In genomic region chr19:48634424-48635262, GRCh38 we compare ENCODE assay signal across 8 cellular contexts. TPM values are rescaled to one million over a fixed set of nuclear protein-coding genes. Genes with fewer than 3 reads are reported as not detected.
DNase-seq lines count a peak whose midpoint lies in the region; ATAC-seq and TF ChIP-seq lines count a peak whose summit lies in the region.

No MANE protein-coding gene starts in this region.

- TF ChIP-seq CTCF in HFF-Myc (IDR thresholded peaks at IDR 0.05; ENCODE audit: low read depth, low read length, missing control alignments): no peak
- TF ChIP-seq CTCF in heart right ventricle (IDR thresholded peaks at IDR 0.05): no peak
- TF ChIP-seq CTCF in type B pancreatic cell (conservative IDR thresholded peaks at IDR 0.05): no peak

- no peaks in the 10 kb centered on the region for H3K27me3 Mint-ChIP-seq in T-helper 1 cell treated with Interleukin-12 subunit alpha and Interleukin-12 subunit beta and Interleukin-4 antibody, amounts not matched to agents 30 μg/mL and 1 μg/mL, for 36 hours (ENCODE audit: low read depth)
- no peaks in the 10 kb centered on the region for H3K27me3 Mint-ChIP-seq in type B pancreatic cell

- H3K27ac ChIP-seq in heart right ventricle: peak overlapping the region; percentile 67 to 98 (median 96)

- H3K36me3 Mint-ChIP-seq in T-helper 1 cell treated with Interleukin-12 subunit alpha and Interleukin-12 subunit beta and Interleukin-4 antibody, amounts not matched to agents 30 μg/mL and 1 μg/mL, for 36 hours (ENCODE audit: low read depth): peaks cover 8% of the 10 kb centered on the region
- peaks cover 15% of the 10 kb centered on the region for H3K36me3 Mint-ChIP-seq in type B pancreatic cell

- 5 to 6% methylated on average over 37 of the region's 37 CpGs for WGBS in heart right ventricle, 2 donors

- H3K36me3 ChIP-seq in heart right ventricle: peaks cover 0 to 38% (median 3%) of the 10 kb centered on the region in 9 donors

- DNase-seq in DMS 273 (lab: John Stamatoyannopoulos, UW; ENCODE audit: unreplicated experiment) (peak; percentile 99), HFF-Myc (ENCODE audit: extremely low read depth, low read depth) (peak; percentile 75), NCI-H1694 (lab: John Stamatoyannopoulos, UW) (peak; percentile 97), amniotic epithelial cell (ENCODE audit: low read depth) (peak; percentile 96), heart right ventricle (peak; percentile 97), posterior vena cava (ENCODE audit: low spot score) (peak; percentile 99), type B pancreatic cell (ENCODE audit: extremely low spot score, unreplicated experiment) (peak; percentile 97)

- H3K27me3 ChIP-seq in heart right ventricle: no peaks in the 10 kb centered on the region

- peaks cover 28% of the 10 kb centered on the region for H3K4me1 Mint-ChIP-seq in T-helper 1 cell treated with Interleukin-12 subunit alpha and Interleukin-12 subunit beta and Interleukin-4 antibody, amounts not matched to agents 30 μg/mL and 1 μg/mL, for 36 hours (ENCODE audit: low read depth)
- H3K4me1 Mint-ChIP-seq in type B pancreatic cell (ENCODE audit: unreplicated experiment): peaks cover 32% of the 10 kb centered on the region

- H3K27ac Mint-ChIP-seq in T-helper 1 cell treated with Interleukin-12 subunit alpha and Interleukin-12 subunit beta and Interleukin-4 antibody, amounts not matched to agents 30 μg/mL and 1 μg/mL, for 36 hours: peak overlapping the region; percentile 81
- peak overlapping the region; percentile 96 for H3K27ac Mint-ChIP-seq in type B pancreatic cell

- H3K4me3 Mint-ChIP-seq in T-helper 1 cell treated with Interleukin-12 subunit alpha and Interleukin-12 subunit beta and Interleukin-4 antibody, amounts not matched to agents 30 μg/mL and 1 μg/mL, for 36 hours: peak overlapping the region; percentile 76
- H3K4me3 Mint-ChIP-seq in type B pancreatic cell: peak overlapping the region; percentile 86

- H3K4me1 ChIP-seq in heart right ventricle: peaks cover 19 to 79% (median 65%) of the 10 kb centered on the region in 9 donors

- H3K9me3 Mint-ChIP-seq in T-helper 1 cell treated with Interleukin-12 subunit alpha and Interleukin-12 subunit beta and Interleukin-4 antibody, amounts not matched to agents 30 μg/mL and 1 μg/mL, for 36 hours: no peaks in the 10 kb centered on the region
- H3K9me3 Mint-ChIP-seq in type B pancreatic cell: no peaks in the 10 kb centered on the region

- no peaks in the 10 kb centered on the region for H3K9me3 ChIP-seq in heart right ventricle

- intact Hi-C loops in heart right ventricle (cut with DNase I) (loop anchor here in 3 of 10 donors (5.0 to 10.0 kb wide), 2 partner anchors 330 to 523 kb away; partner anchors contain the start of genes FTL (in 2 of the 3), HRC (in 1 of the 3) and TRPM4 (in 1 of the 3)), posterior vena cava (cut with DNase I) (no loop called here)

- H3K4me3 ChIP-seq in HFF-Myc (replicated peaks; ENCODE audit: low read depth, low read length) (peak overlapping the region; percentile 2; the same call in 1 of the 2 replicates), heart right ventricle (peak overlapping the region in 9 of 10 donors; percentile 60 to 92 (median 76))

- ATAC-seq in heart right ventricle: peak; percentile 41 to 66 (median 56)

RNA-seq across cellular contexts. Expression of gene DBP, which starts 2.5 kb away (rescaled TPM):
- total RNA-seq in heart right ventricle (10 to 100 TPM in 8 of 10 donors, 1 to 10 TPM in 2; 2.4 to 30.0 (median 12.8) TPM), posterior vena cava (1 to 10 TPM; 1.8 to 3.6 TPM), type B pancreatic cell (ENCODE audit: low replicate concordance) (24.5 and 31.5 TPM in 2 replicates)
- 10 to 100 TPM in 1 of 2 donors, 1 to 10 TPM in 1; 5.8 to 11.6 TPM for polyA plus RNA-seq in heart right ventricle

RNA-seq across cellular contexts. Expression of gene CA11, which starts 11.3 kb away (rescaled TPM):
- total RNA-seq in heart right ventricle (1 to 10 TPM; 1.8 to 9.6 (median 3.8) TPM), posterior vena cava (1 to 10 TPM; 4.8 to 5.7 TPM), type B pancreatic cell (ENCODE audit: low replicate concordance) (13.8 and 43.3 TPM in 2 replicates)
- polyA plus RNA-seq in heart right ventricle: 10 to 100 TPM in 1 of 2 donors, 1 to 10 TPM in 1; 3.2 to 24.5 TPM

RNA-seq across cellular contexts. Expression of gene SPHK2, which starts 15.3 kb away (rescaled TPM):
- total RNA-seq in heart right ventricle (10 to 100 TPM in 2 of 10 donors, 1 to 10 TPM in 8; 5.7 to 13.0 (median 7.7) TPM), posterior vena cava (10 to 100 TPM in 1 of 2 donors, 1 to 10 TPM in 1; 8.5 to 12.1 TPM), type B pancreatic cell (ENCODE audit: low replicate concordance) (44.0 and 47.1 TPM in 2 replicates)
- 10 to 100 TPM in 1 of 2 donors, 1 to 10 TPM in 1; 8.7 to 15.9 TPM for polyA plus RNA-seq in heart right ventricle

RNA-seq across cellular contexts. Expression of gene RPL18, which starts 15.7 kb away (rescaled TPM):
- 100 to 1,000 TPM; 493 to 753 (median 543) TPM for total RNA-seq in heart right ventricle
- polyA plus RNA-seq in heart right ventricle: 1,000 to 10,000 TPM; 1,418 to 2,257 TPM
- total RNA-seq in posterior vena cava: 100 to 1,000 TPM; 746 to 777 TPM
- total RNA-seq in type B pancreatic cell (ENCODE audit: low replicate concordance): 1,623 and 1,815 TPM in 2 replicates

RNA-seq across cellular contexts. Expression of gene FAM83E, which starts 19.8 kb away (rescaled TPM):
- not detected for total RNA-seq in heart right ventricle
- under 1 TPM in 1 of 2 donors, not detected in 1; 0.01 TPM for polyA plus RNA-seq in heart right ventricle
- total RNA-seq in posterior vena cava: not detected
- total RNA-seq in type B pancreatic cell (ENCODE audit: low replicate concordance): 6.1 and 8.1 TPM in 2 replicates

Comparison
In these comparisons a context has a peak if more than half of its experiments do, and no peak if none do; other contexts are left out.
1. Peak in every context shown above with its lines: DNase-seq, ATAC-seq, H3K4me3 ChIP-seq and H3K27ac ChIP-seq.